23 cellular contexts compared by ENCODE assay signal in the genomic region with DNA sequence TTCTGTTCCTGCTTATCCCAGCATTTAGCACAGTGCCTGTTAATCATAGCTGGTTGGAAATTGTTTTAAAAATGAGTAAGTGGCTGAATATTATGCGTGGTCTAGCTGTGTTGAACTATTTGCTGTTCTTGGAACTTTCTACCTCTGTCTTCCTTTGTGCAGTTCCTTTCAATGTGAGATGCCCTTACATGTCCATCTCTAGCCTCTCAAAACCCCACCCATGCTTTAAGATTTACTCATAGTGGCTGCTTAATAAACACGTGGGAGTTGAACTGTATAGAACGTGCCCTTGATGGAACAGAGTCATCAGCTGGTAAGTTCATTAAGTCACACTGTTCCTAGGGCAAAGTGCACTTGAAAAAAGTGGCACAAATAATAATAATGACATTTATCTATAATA. TPM values are rescaled to one million over a fixed set of nuclear protein-coding genes. Genes with fewer than 3 reads are reported as not detected.
DNase-seq lines count a peak whose midpoint lies in the region; ATAC-seq, FAIRE-seq and TF ChIP-seq lines count a peak whose summit lies in the region.
"Had no signal": no experiment of that assay in that cellular context is flagged by ENCODE, and none has a peak within 500 bp of the region (broad histone marks: within the 10 kb centered on the region; RNA-seq: fewer than 3 reads in every experiment).

No MANE protein-coding gene starts in this region.

- H3K9me3 Mint-ChIP-seq in MCF 10A (ENCODE audit: unreplicated experiment) = no peaks in the 10 kb centered on the region
- H3K9me3 Mint-ChIP-seq: activated naive CD4-positive, alpha-beta T cell treated with anti-CD3 and anti-CD28 coated beads, Interleukin-2, amount 10 ng/mL, durations not matched to agents 7 days and 5 days; activated T-cell treated with anti-CD3 and anti-CD28 coated beads, Interleukin-2, amount 50 U/mL, for 24 hours; CD8-positive, alpha-beta T cell had no signal

- DNase-seq in mammary epithelial cell (peak; percentile 90), MCF 10A (ENCODE audit: unreplicated experiment) (no peak), GM12878 (ENCODE audit: low read depth, low spot score) (no peak), iris pigment epithelial cell (ENCODE audit: low read depth) (peak; percentile 35), CD1c-positive myeloid dendritic cell (ENCODE audit: extremely low spot score) (no peak), NCI-H146 treated with DMSO at 0.1 percent for 48 hours (lab: John Stamatoyannopoulos, UW; ENCODE audit: unreplicated experiment) (no peak), midbrain (lab: John Stamatoyannopoulos, UW) (no peak)
- DNase-seq: activated CD4-positive, alpha-beta T cell treated with anti-CD3 and anti-CD28 coated beads, Interleukin-2, amount 50 U/mL, for 1 hour; activated naive CD4-positive, alpha-beta T cell treated with anti-CD3 and anti-CD28 coated beads, Interleukin-2, amount 10 ng/mL, durations not matched to agents 7 days and 5 days; activated T-cell treated with anti-CD3 and anti-CD28 coated beads, Interleukin-2, amount 50 U/mL, for 24 hours; CD8-positive, alpha-beta T cell; DMS79 treated with DMSO at 0.1 percent for 48 hours; foreskin melanocyte; Kasumi-1; NCI-H2081; SHP77 treated with DMSO at 0.1 percent for 48 hours; stimulated activated CD8-positive, alpha-beta memory T cell treated with anti-CD3 and anti-CD28 coated beads, Interleukin-4, amount 100 ng/mL, for 48 hours; T-helper 1 cell had no signal

- H3K4me2 ChIP-seq in mammary epithelial cell (ENCODE audit: insufficient read depth, low read depth, low read length) (peak overlapping the region; percentile 43), GM12878 (ENCODE audit: control insufficient read depth, insufficient read depth) (no peak overlapping the region)

- no peaks in the 10 kb centered on the region for H3K36me3 Mint-ChIP-seq in MCF 10A (ENCODE audit: insufficient read depth, unreplicated experiment)
- H3K36me3 Mint-ChIP-seq: activated naive CD4-positive, alpha-beta T cell treated with anti-CD3 and anti-CD28 coated beads, Interleukin-2, amount 10 ng/mL, durations not matched to agents 7 days and 5 days; CD8-positive, alpha-beta T cell had no signal

- H3K27ac ChIP-seq in mammary epithelial cell (ENCODE audit: insufficient read depth, low read depth, low read length) (peak overlapping the region; percentile 72), GM12878 (ENCODE audit: control insufficient read depth, insufficient read depth) (no peak overlapping the region)
- H3K27ac ChIP-seq: suprapubic skin had no signal

- no peak for TF ChIP-seq RAD21 in GM12878 (IDR thresholded peaks at IDR 0.05; ENCODE audit: insufficient read depth, low read depth, low read length)

- TF ChIP-seq POLR2A in GM12878 (IDR thresholded peaks at IDR 0.05; ENCODE audit: low read depth, low read length) = no peak

- CTCF ChIA-PET in mammary epithelial cell (lab: Charles Lee; ENCODE audit: low non-redundant PET) (interaction anchor here (0.5 to 0.6 kb wide), 4 partner anchors 9 to 632 kb away, joined by 3 to 8 read pairs (median 4); a partner anchor contains a TSS), MCF 10A (lab: Yijun Ruan, JAX) (interaction anchor here (0.5 to 8.7 kb wide), 31 partner anchors 10 to 1343 kb away, joined by 3 to 101 read pairs (median 4); no protein-coding TSS in a partner anchor), GM12878 (lab: Yijun Ruan, JAX) (interaction anchor here (0.7 to 7.6 kb wide), 30 partner anchors 9 to 741 kb away, joined by 3 to 213 read pairs (median 6); no protein-coding TSS in a partner anchor)

- TF ChIP-seq EP300 in GM12878 (IDR thresholded peaks at IDR 0.05; ENCODE audit: borderline replicate concordance in 1 of 2, control insufficient read depth in 1 of 2, low read depth in 2 of 2, low read length in 2 of 2) = no peak

- WGBS in mammary epithelial cell (ENCODE audit: low coverage, missing lambda C conversion rate) = 0% methylated on average over 3 of the region's 3 CpGs
- WGBS in GM12878 (ENCODE audit: insufficient coverage, insufficient replicate concordance, low lambda C conversion rate, missing lambda C conversion rate) = 25% methylated on average over 3 of the region's 3 CpGs

- no peak overlapping the region for H3K4me3 ChIP-seq in mammary epithelial cell (replicated peaks in 1 of 3; ENCODE audit: insufficient read depth in 1 of 3, low read depth in 2 of 3, low read length in 3 of 3)
- H3K4me3 ChIP-seq in GM12878 = no peak overlapping the region
- H3K4me3 ChIP-seq: suprapubic skin had no signal

- TF ChIP-seq CTCF in mammary epithelial cell (conservative IDR thresholded peaks at IDR 0.05 in 1 of 2, IDR thresholded peaks at IDR 0.05 in 1 of 2; ENCODE audit: extremely low read depth in 1 of 2, insufficient read depth in 1 of 2, low read depth in 1 of 2, low read length in 2 of 2) (no peak), MCF 10A (IDR thresholded peaks at IDR 0.05; ENCODE audit: unreplicated experiment) (no peak), GM12878 (IDR thresholded peaks at IDR 0.05 in 2 of 3, conservative IDR thresholded peaks at IDR 0.05 in 1 of 3; ENCODE audit: control insufficient read depth in 2 of 3, extremely low read depth in 1 of 3, insufficient read depth in 1 of 3, low read depth in 3 of 3, low read length in 3 of 3) (no peak)

- in situ Hi-C loops in mammary epithelial cell (cut with MboI; ENCODE audit: low sequenced_read_pairs in 2 of 2) (loop anchor here in 1 of 2 donors (25.0 kb wide), 1 partner anchor 561 kb away; no protein-coding TSS in a partner anchor), GM12878 (cut with MboI) (loop anchor here (5.0 kb wide), 1 partner anchor 219 kb away; no protein-coding TSS in a partner anchor)

- BruUV-seq in mammary epithelial cell (replicated peaks; lab: Mats Ljungman, UMichigan) = no TSS peak
- no TSS peak for BruUV-seq in MCF 10A (replicated peaks; lab: Mats Ljungman, UMichigan)
- no TSS peak for BruUV-seq in GM12878 (replicated peaks; lab: Mats Ljungman, UMichigan)

- peaks cover 16% of the 10 kb centered on the region for H3K4me1 Mint-ChIP-seq in MCF 10A (ENCODE audit: insufficient read depth, unreplicated experiment)

- RAD21 ChIA-PET in GM12878 (lab: Charles Lee; ENCODE audit: unreplicated experiment) = interaction anchor here (1.0 to 4.5 kb wide), 11 partner anchors 49 to 1386 kb away, joined by 3 to 85 read pairs (median 6); no protein-coding TSS in a partner anchor

- SMC1A ChIA-PET in GM12878 (lab: Charles Lee; ENCODE audit: uncharacterized antibody, unreplicated experiment) = interaction anchor here (0.8 to 7.1 kb wide), 15 partner anchors 13 to 670 kb away, joined by 3 to 93 read pairs (median 5); no protein-coding TSS in a partner anchor

- intact Hi-C loops in mammary epithelial cell (cut with micrococcal nuclease) = loop anchor here (1.0 to 10.0 kb wide), 5 partner anchors 41 to 521 kb away; a partner anchor contains a TSS
- intact Hi-C loops in MCF 10A (cut with micrococcal nuclease) = loop anchor here (1.0 to 10.0 kb wide), 4 partner anchors 219 to 741 kb away; no protein-coding TSS in a partner anchor
- intact Hi-C loops in GM12878 (cut with micrococcal nuclease; ENCODE audit: unreplicated experiment) = loop anchor here (1.0 to 5.0 kb wide), 3 partner anchors 39 to 421 kb away; no protein-coding TSS in a partner anchor

- FAIRE-seq in GM12878 (lab: Jason Lieb, UNC) = no peak

- dilution Hi-C loops in mammary epithelial cell (cut with HindIII; ENCODE audit: low sequenced_read_pairs) = loop anchor here (25.0 kb wide), 1 partner anchor 236 kb away; no protein-coding TSS in a partner anchor

- H3K4me1 ChIP-seq in mammary epithelial cell (ENCODE audit: insufficient read depth, low read length) (peaks cover 20% of the 10 kb centered on the region), GM12878 (ENCODE audit: control insufficient read depth, insufficient read depth, low read length) (no peaks in the 10 kb centered on the region)
- H3K4me1 ChIP-seq: suprapubic skin had no signal

- H3K27ac Mint-ChIP-seq in MCF 10A (ENCODE audit: low read depth, unreplicated experiment) = no peak overlapping the region
- H3K27ac Mint-ChIP-seq: activated naive CD4-positive, alpha-beta T cell treated with anti-CD3 and anti-CD28 coated beads, Interleukin-2, amount 10 ng/mL, durations not matched to agents 7 days and 5 days; activated T-cell treated with anti-CD3 and anti-CD28 coated beads, Interleukin-2, amount 50 U/mL, for 24 hours; CD8-positive, alpha-beta T cell had no signal

- H3K9ac ChIP-seq in mammary epithelial cell (ENCODE audit: insufficient read depth, low read length) = peak overlapping the region; percentile 16
- no peak overlapping the region for H3K9ac ChIP-seq in GM12878 (ENCODE audit: control insufficient read depth, insufficient read depth, low read length)

- POLR2A ChIA-PET in MCF 10A (lab: Yijun Ruan, JAX) (interaction anchor here (0.9 to 2.7 kb wide), 2 partner anchors 101 to 115 kb away, joined by 5 to 15 read pairs; a partner anchor contains a TSS), GM12878 (lab: Charles Lee) (no interaction called here)

- ATAC-seq in GM12878 (peak; percentile 46; the same call in 2 of the 3 replicates), GM18907 (IDR thresholded peaks at IDR 0.05; ENCODE audit: unreplicated experiment) (no peak)

- H4K20me1 ChIP-seq in mammary epithelial cell (ENCODE audit: insufficient read depth, low read length) = no peaks in the 10 kb centered on the region
- H4K20me1 ChIP-seq in GM12878 (ENCODE audit: control insufficient read depth, insufficient read depth) = no peaks in the 10 kb centered on the region

- no peaks in the 10 kb centered on the region for H3K79me2 ChIP-seq in mammary epithelial cell (ENCODE audit: insufficient read depth, low read length)
- H3K79me2 ChIP-seq in GM12878 (ENCODE audit: control insufficient read depth, insufficient read depth, low read length) = no peaks in the 10 kb centered on the region

- H3K36me3 ChIP-seq in mammary epithelial cell (ENCODE audit: insufficient read depth, low read length) (no peaks in the 10 kb centered on the region), GM12878 (ENCODE audit: control insufficient read depth in 2 of 2, insufficient read depth in 2 of 2, low read length in 1 of 2) (no peaks in the 10 kb centered on the region)
- H3K36me3 ChIP-seq: suprapubic skin had no signal

- no peak overlapping the region for H3K4me3 Mint-ChIP-seq in MCF 10A (ENCODE audit: unreplicated experiment)
- H3K4me3 Mint-ChIP-seq: activated naive CD4-positive, alpha-beta T cell treated with anti-CD3 and anti-CD28 coated beads, Interleukin-2, amount 10 ng/mL, durations not matched to agents 7 days and 5 days; activated T-cell treated with anti-CD3 and anti-CD28 coated beads, Interleukin-2, amount 50 U/mL, for 24 hours; CD8-positive, alpha-beta T cell had no signal

- H2AFZ ChIP-seq in mammary epithelial cell (ENCODE audit: low read depth, low read length) = peak overlapping the region; percentile 60
- H2AFZ ChIP-seq in GM12878 (ENCODE audit: control insufficient read depth, low read depth, low read length) = no peak overlapping the region

- no peaks in the 10 kb centered on the region for H3K27me3 ChIP-seq in mammary epithelial cell (ENCODE audit: insufficient read depth, low read length)
- H3K27me3 ChIP-seq in GM12878 (replicated peaks in 1 of 2; ENCODE audit: control insufficient read depth in 2 of 2, insufficient read depth in 2 of 2, low read length in 1 of 2) = no peaks in the 10 kb centered on the region
- H3K27me3 ChIP-seq: suprapubic skin had no signal

- H3K9me3 ChIP-seq in mammary epithelial cell (replicated peaks; ENCODE audit: insufficient read depth, low read length) = no peaks in the 10 kb centered on the region
- H3K9me3 ChIP-seq in GM12878 (replicated peaks; ENCODE audit: control insufficient read depth, insufficient read depth, low read length) = no peaks in the 10 kb centered on the region
- H3K9me3 ChIP-seq: suprapubic skin had no signal

- H3K27me3 Mint-ChIP-seq in MCF 10A (ENCODE audit: insufficient read depth, unreplicated experiment) = no peaks in the 10 kb centered on the region

RNA-seq across cellular contexts. Expression of a gene that starts 34.5 kb away (rescaled TPM):
- total RNA-seq in mammary epithelial cell (not detected), MCF 10A (2022) (not detected in 2 replicates), GM12878 (2014; rRNA removed) (not detected in 2 replicates), GM12878 (2014; rRNA removed; fragmentation: Illumina TruSeq; extraction: Trizol) (not detected in 2 replicates), GM12878 (2021) (not detected in 2 replicates)
- polyA plus RNA-seq in mammary epithelial cell (not detected), GM12878 (2011; rRNA removed) (0.27 and 0.75 TPM in 2 replicates), GM12878 (2014; fragmentation: Illumina TruSeq; extraction: Trizol) (not detected in 2 replicates), GM12878 (2014; fragmentation: Nextera tagmentation; extraction: Ambion mirVana) (not detected), GM12878 (2014; rRNA removed) (0.06 TPM in 1 of 2 replicates, not detected in the other), GM12878 (2016; fragmentation: Nextera tagmentation; extraction: Ambion mirVana) (not detected)
- not detected for polyA minus RNA-seq in mammary epithelial cell
- total RNA-seq in GM12878 (2013; cell fraction: nucleolus; rRNA removed) = not detected in 2 replicates
- not detected for polyA plus RNA-seq in GM12878 (2011; ENCODE audit: low read depth)
- polyA plus RNA-seq in GM12878 (2011; cell fraction: cytosol; rRNA removed) = 0.10 and 0.24 TPM in 2 replicates
- polyA plus RNA-seq in GM12878 (2011; cell fraction: nucleus; rRNA removed) = 0.10 TPM in 1 of 2 replicates, not detected in the other
- polyA plus RNA-seq in GM12878 (2012) = not detected in 2 replicates
- polyA minus RNA-seq in GM12878 (2011; rRNA and poly(A)+ RNA removed) = 0.31 TPM in 1 of 2 replicates, not detected in the other
- not detected in 2 replicates for polyA minus RNA-seq in GM12878 (2011; cell fraction: cytosol; rRNA and poly(A)+ RNA removed)
- polyA minus RNA-seq in GM12878 (2011; cell fraction: nucleus; rRNA and poly(A)+ RNA removed) = not detected in 2 replicates
- total RNA-seq: CD8-positive, alpha-beta T cell; left colon; mononuclear cell; NCI-H460; suprapubic skin had no signal

Comparison
In these comparisons a context has a peak if more than half of its experiments do, and no peak if none do; other contexts are left out.
1. DNase-seq: peak in mammary epithelial cell (single experiment) and iris pigment epithelial cell (single experiment); none in MCF 10A (single experiment), GM12878 (single experiment), CD1c-positive myeloid dendritic cell (single experiment), NCI-H146 treated with DMSO at 0.1 percent for 48 hours (single experiment) and midbrain (single experiment).